In genomic region chr2:144510206-144510991, GRCh38 we compare ENCODE assay signal across 10 cellular contexts. TPM values are rescaled to one million over a fixed set of nuclear protein-coding genes. Genes with fewer than 3 reads are reported as not detected.
DNase-seq lines count a peak whose midpoint lies in the region; ATAC-seq and TF ChIP-seq lines count a peak whose summit lies in the region.
"Had no signal": no experiment of that assay in that cellular context is flagged by ENCODE, and none has a peak within 500 bp of the region (broad histone marks: within the 10 kb centered on the region; RNA-seq: fewer than 3 reads in every experiment).

No MANE protein-coding gene starts in this region.

- no peaks in the 10 kb centered on the region for H3K27me3 Mint-ChIP-seq in CD14-positive monocyte (ENCODE audit: low read depth in 3 of 3)
- peaks cover 31% of the 10 kb centered on the region for H3K27me3 Mint-ChIP-seq in activated CD4-positive, alpha-beta memory T cell treated with anti-CD3 and anti-CD28 coated beads, Interleukin-2, amount 10 ng/mL, durations not matched to agents 7 days and 5 days

- peak overlapping the region; percentile 97 to 99 for H3K4me3 Mint-ChIP-seq in CD14-positive monocyte
- peak overlapping the region; percentile 75 for H3K4me3 Mint-ChIP-seq in activated CD4-positive, alpha-beta memory T cell treated with anti-CD3 and anti-CD28 coated beads, Interleukin-2, amount 10 ng/mL, durations not matched to agents 7 days and 5 days

- no peaks in the 10 kb centered on the region for H3K9me3 Mint-ChIP-seq in CD14-positive monocyte
- no peaks in the 10 kb centered on the region for H3K9me3 Mint-ChIP-seq in activated CD4-positive, alpha-beta memory T cell treated with anti-CD3 and anti-CD28 coated beads, Interleukin-2, amount 10 ng/mL, durations not matched to agents 7 days and 5 days

- H3K4me3 ChIP-seq in left ventricle myocardium inferior (peak overlapping the region; percentile 85), skeletal muscle cell (ENCODE audit: low read depth, low read length) (peak overlapping the region; percentile 15)
- H3K4me3 ChIP-seq: pancreas had no signal

- TF ChIP-seq CTCF in CD14-positive monocyte (IDR thresholded peaks at IDR 0.05): no peak
- TF ChIP-seq CTCF in left ventricle myocardium inferior (IDR thresholded peaks at IDR 0.05; ENCODE audit: borderline replicate concordance): no peak
- no peak for TF ChIP-seq CTCF in GM13977 (IDR thresholded peaks at IDR 0.05; ENCODE audit: extremely low read depth, insufficient read depth, missing control alignments)

- H3K4me1 ChIP-seq in left ventricle myocardium inferior: peaks cover 87% of the 10 kb centered on the region

- peaks cover 97 to 99% of the 10 kb centered on the region in 2 donors for H3K36me3 Mint-ChIP-seq in CD14-positive monocyte
- peaks cover 20% of the 10 kb centered on the region for H3K36me3 Mint-ChIP-seq in activated CD4-positive, alpha-beta memory T cell treated with anti-CD3 and anti-CD28 coated beads, Interleukin-2, amount 10 ng/mL, durations not matched to agents 7 days and 5 days (ENCODE audit: low read depth)

- H3K9me3 ChIP-seq in left ventricle myocardium inferior (replicated peaks): no peaks in the 10 kb centered on the region
- H3K9me3 ChIP-seq: pancreas had no signal

- H3K36me3 ChIP-seq in left ventricle myocardium inferior: no peaks in the 10 kb centered on the region
- H3K36me3 ChIP-seq: pancreas had no signal

- H3K27me3 ChIP-seq in left ventricle myocardium inferior (ENCODE audit: low read depth): no peaks in the 10 kb centered on the region

- no peak for DNase-seq in CD14-positive monocyte (ENCODE audit: low spot score)
- DNase-seq in activated CD4-positive, alpha-beta memory T cell treated with anti-CD3 and anti-CD28 coated beads, Interleukin-2, amount 10 ng/mL, durations not matched to agents 7 days and 5 days: peak; percentile 39
- DNase-seq in left ventricle myocardium inferior: no peak
- DNase-seq in skeletal muscle cell (ENCODE audit: low read depth): no peak
- DNase-seq in NK-92 treated with Interleukin-12 subunit alpha and Interleukin-12 subunit beta, amount 100 ng/mL, for 24 hours (lab: John Stamatoyannopoulos, UW): no peak
- no peak for DNase-seq in GM13977 (ENCODE audit: low spot score)
- DNase-seq: pancreas had no signal

- H3K4me1 Mint-ChIP-seq in CD14-positive monocyte: peaks cover 82% of the 10 kb centered on the region
- H3K4me1 Mint-ChIP-seq in activated CD4-positive, alpha-beta memory T cell treated with anti-CD3 and anti-CD28 coated beads, Interleukin-2, amount 10 ng/mL, durations not matched to agents 7 days and 5 days: peaks cover 52% of the 10 kb centered on the region

- in situ Hi-C loops in GM13977 (cut with MboI; ENCODE audit: low pct_unique_long_range_greater_than_20kb, low sequenced_read_pairs, unreplicated experiment): loop anchor here (10.0 kb wide), 1 partner anchor 346 kb away; no protein-coding TSS in a partner anchor

- H3K27ac Mint-ChIP-seq in CD14-positive monocyte: peak overlapping the region in 6 of 7 donors; percentile 96 to 100 (median 98)
- peak overlapping the region; percentile 77 for H3K27ac Mint-ChIP-seq in activated CD4-positive, alpha-beta memory T cell treated with anti-CD3 and anti-CD28 coated beads, Interleukin-2, amount 10 ng/mL, durations not matched to agents 7 days and 5 days

- peak overlapping the region; percentile 98 for H3K27ac ChIP-seq in left ventricle myocardium inferior (replicated peaks)
- H3K27ac ChIP-seq: KMS-11 had no signal

- CTCF ChIA-PET in activated CD4-positive, alpha-beta memory T cell treated with anti-CD3 and anti-CD28 coated beads, Interleukin-2, amount 10 ng/mL, durations not matched to agents 7 days and 5 days (lab: Charles Lee): interaction anchor here (1.0 kb wide), 1 partner anchor 17 kb away, joined by 3 read pairs; no protein-coding TSS in a partner anchor

- POLR2A ChIA-PET in activated CD4-positive, alpha-beta memory T cell treated with anti-CD3 and anti-CD28 coated beads, Interleukin-2, amount 10 ng/mL, durations not matched to agents 7 days and 5 days (lab: Charles Lee): interaction anchor here (0.8 to 1.9 kb wide), 6 partner anchors 9 to 327 kb away, joined by 3 to 7 read pairs (median 3); a partner anchor contains a TSS

- intact Hi-C loops in CD14-positive monocyte (cut with micrococcal nuclease): no loop called here
- intact Hi-C loops in left ventricle myocardium inferior (cut with micrococcal nuclease): loop anchor here (10.0 kb wide), 1 partner anchor 186 kb away; no protein-coding TSS in a partner anchor

- peak; percentile 51 for ATAC-seq in GM19328 (IDR thresholded peaks at IDR 0.05; ENCODE audit: unreplicated experiment)
- peak; percentile 88 for ATAC-seq in HG03432 (IDR thresholded peaks at IDR 0.05; ENCODE audit: unreplicated experiment)

RNA-seq across cellular contexts. Expression of gene ZEB2, which starts 9.5 kb away (rescaled TPM):
- polyA plus RNA-seq in CD14-positive monocyte: 10 to 100 TPM; 76.8 to 93.8 TPM
- total RNA-seq in activated CD4-positive, alpha-beta memory T cell treated with anti-CD3 and anti-CD28 coated beads, Interleukin-2, amount 10 ng/mL, durations not matched to agents 7 days and 5 days: 10 to 100 TPM; 19.4 to 20.6 TPM
- 89.1 TPM for total RNA-seq in left ventricle myocardium inferior
